Comparison of ENCODE assay signal across 8 cellular contexts in genomic region chr2:119753041-119753929, GRCh38. TPM values are rescaled to one million over a fixed set of nuclear protein-coding genes. Genes with fewer than 3 reads are reported as not detected.
A peak's percentile ranks its signal among the peaks of the same experiment; 100 is the strongest.
DNase-seq lines count a peak whose midpoint lies in the region; ATAC-seq, FAIRE-seq and TF ChIP-seq lines count a peak whose summit lies in the region.

No MANE protein-coding gene starts in this region.

- H3K9me3 ChIP-seq in A673 (ENCODE audit: low read depth, low read length, poor library complexity, severe bottlenecking) (no peaks in the 10 kb centered on the region), K562 (replicated peaks; ENCODE audit: control insufficient read depth, insufficient read depth, low read depth, low read length) (no peaks in the 10 kb centered on the region), tibial artery (no peaks in the 10 kb centered on the region)

- BruUV-seq in A673 (replicated peaks; lab: Mats Ljungman, UMichigan), result no TSS peak
- no TSS peak for BruUV-seq in K562 (replicated peaks; lab: Mats Ljungman, UMichigan)

- H4K20me1 ChIP-seq in K562 (replicated peaks; ENCODE audit: control insufficient read depth, insufficient read depth, low read length), result no peaks in the 10 kb centered on the region

- no peaks in the 10 kb centered on the region for H3K9me1 ChIP-seq in K562 (ENCODE audit: control insufficient read depth, insufficient read depth, low read length)

- H3K27me3 ChIP-seq in A673 (replicated peaks; ENCODE audit: insufficient read depth, low read depth, low read length, poor library complexity), result no peaks in the 10 kb centered on the region
- 0 out of 5 replicates have a peak, but pooled peaks cover 4 to 5% of the 10 kb centered on the region in 2 experiments for H3K27me3 ChIP-seq in K562 (ENCODE audit: control insufficient read depth in 2 of 2, insufficient read depth in 2 of 2, low read length in 2 of 2)
- H3K27me3 ChIP-seq in tibial artery, result no peaks in the 10 kb centered on the region

- intact Hi-C loops in A673 (cut with micrococcal nuclease; ENCODE audit: unreplicated experiment) (loop anchor here (1.0 to 10.0 kb wide), 5 partner anchors 70 to 422 kb away; no protein-coding TSS in a partner anchor), K562 (cut with micrococcal nuclease) (loop anchor here (1.0 to 5.0 kb wide), 5 partner anchors 70 to 422 kb away; partner anchors contain the start of gene EPB41L5), tibial artery (cut with DNase I; ENCODE audit: low total_unique reads) (loop anchor here (10.0 kb wide), 1 partner anchor 262 kb away; the partner anchor contains the start of gene EPB41L5)

- no peak overlapping the region for H3K9ac ChIP-seq in K562 (ENCODE audit: insufficient read depth in 1 of 2, low read depth in 2 of 2, low read length in 2 of 2)

- TF ChIP-seq CTCF in A673 (conservative IDR thresholded peaks at IDR 0.05; ENCODE audit: low read depth, low read length), result peak; percentile 77
- TF ChIP-seq CTCF in K562 (IDR thresholded peaks at IDR 0.05 in 2 of 3, conservative IDR thresholded peaks at IDR 0.05 in 1 of 3; ENCODE audit: insufficient read depth in 2 of 3, low read depth in 1 of 3, low read length in 3 of 3), result peak; percentile 72 to 91 (median 80)
- TF ChIP-seq CTCF in tibial artery (IDR thresholded peaks at IDR 0.05), result peak; percentile 40 to 63

- FAIRE-seq in K562 (lab: Jason Lieb, UNC), result peak; percentile 84

- ATAC-seq in HG02610 (IDR thresholded peaks at IDR 0.05; ENCODE audit: unreplicated experiment) (peak; percentile 78), K562 (peak; percentile 90), HG03045 (IDR thresholded peaks at IDR 0.05; ENCODE audit: unreplicated experiment) (no peak)

- TF ChIP-seq EP300 in K562 (IDR thresholded peaks at IDR 0.05; ENCODE audit: low read length), result no peak

- H3K27ac ChIP-seq in A673 (ENCODE audit: low read depth, low read length, poor library complexity, severe bottlenecking) (no peak overlapping the region), K562 (ENCODE audit: extremely low read depth, low read depth, low read length) (no peak overlapping the region), tibial artery (no peak overlapping the region)

- H3K79me2 ChIP-seq in K562 (ENCODE audit: control insufficient read depth, insufficient read depth, low read length), result no peaks in the 10 kb centered on the region

- H3K4me1 ChIP-seq in A673 (ENCODE audit: insufficient read depth, low read length, poor library complexity, severe bottlenecking) (no peaks in the 10 kb centered on the region), K562 (replicated peaks in 1 of 2; ENCODE audit: control insufficient read depth in 2 of 2, insufficient read depth in 2 of 2, low read length in 2 of 2) (peaks cover 0 to 6% of the 10 kb centered on the region in 2 experiments; a peak in 3 of 5 replicates), tibial artery (peaks cover 0 to 11% (median 0%) of the 10 kb centered on the region in 4 donors)

- DNase-seq in A673 (ENCODE audit: low spot score) (peak; percentile 75), DMS153 treated with DMSO at 0.1 percent for 48 hours (lab: John Stamatoyannopoulos, UW; ENCODE audit: unreplicated experiment) (peak; percentile 34), NCI-H748 treated with DMSO at 0.1 percent for 48 hours (lab: John Stamatoyannopoulos, UW) (peak; percentile 27), K562 (ENCODE audit: extremely low read depth in 1 of 4, low spot score in 3 of 4) (peak in 2 of 4 experiments; percentile 56 to 69), iris pigment epithelial cell (ENCODE audit: low read depth) (peak; percentile 53), tibial artery (no peak)

- no peak overlapping the region; the same call in 1 of the 2 replicates for H3K4me2 ChIP-seq in K562 (ENCODE audit: insufficient read depth, low read length)

- peak overlapping the region; percentile 34; the same call in 1 of the 2 replicates for H2AFZ ChIP-seq in K562 (ENCODE audit: low read depth, low read length)

- peak; percentile 87 to 93 for TF ChIP-seq RAD21 in K562 (CRISPR knock-in tag; conservative IDR thresholded peaks at IDR 0.05 in 1 of 2, IDR thresholded peaks at IDR 0.05 in 1 of 2)

- POLR2A ChIA-PET in A673 (lab: Charles Lee; ENCODE audit: low non-redundant PET) (no interaction called here), K562 (lab: Yijun Ruan, JAX) (interaction anchor here (0.5 to 0.7 kb wide), 2 partner anchors 29 to 110 kb away, joined by 3 read pairs; no protein-coding TSS in a partner anchor)

- CTCF ChIA-PET in A673 (lab: Charles Lee) (interaction anchor here (0.6 to 1.5 kb wide), 3 partner anchors 17 to 70 kb away, joined by 3 to 9 read pairs (median 3); no protein-coding TSS in a partner anchor), K562 (lab: Yijun Ruan, JAX; ENCODE audit: low intra/inter-chr PET ratio) (interaction anchor here (0.7 to 2.6 kb wide), 5 partner anchors 71 to 532 kb away, joined by 3 to 11 read pairs (median 4); no protein-coding TSS in a partner anchor)

- 30% methylated on average over 7 of the region's 7 CpGs for WGBS in K562 (ENCODE audit: insufficient coverage, low coverage, missing lambda C conversion rate)

- H3K4me3 ChIP-seq in A673 (ENCODE audit: low read depth, low read length, poor library complexity, severe bottlenecking) (no peak overlapping the region), K562 (no peak overlapping the region), tibial artery (no peak overlapping the region)

- no peak for TF ChIP-seq POLR2A in K562 (conservative IDR thresholded peaks at IDR 0.05)

- in situ Hi-C loops in K562 (cut with MboI), result loop anchor here (5.0 kb wide), 1 partner anchor 419 kb away; no protein-coding TSS in a partner anchor

- H3K36me3 ChIP-seq in A673 (ENCODE audit: insufficient read depth, low read length, poor library complexity, severe bottlenecking), result no peaks in the 10 kb centered on the region
- H3K36me3 ChIP-seq in K562 (ENCODE audit: control insufficient read depth, insufficient read depth, low read length), result no peaks in the 10 kb centered on the region
- no peaks in the 10 kb centered on the region for H3K36me3 ChIP-seq in tibial artery

TF ChIP-seq in K562, 482 proteins besides CTCF, POLR2A, EP300 and RAD21 (continues in another document):
- TF ChIP-seq RBFOX2 (IDR thresholded peaks at IDR 0.05; ENCODE audit: low read depth, low read length), result no peak
- TF ChIP-seq CREB3 (tag; conservative IDR thresholded peaks at IDR 0.05; ENCODE audit: low read depth), result no peak
- TF ChIP-seq EWSR1 (IDR thresholded peaks at IDR 0.05; ENCODE audit: borderline replicate concordance, low read depth, partially characterized antibody), result no peak
- no peak for TF ChIP-seq DACH1 (IDR thresholded peaks at IDR 0.05; ENCODE audit: partially characterized antibody)
- peak; percentile 79 for TF ChIP-seq SMC3 (conservative IDR thresholded peaks at IDR 0.05; ENCODE audit: insufficient read depth, low read depth, low read length)
- TF ChIP-seq CBX3 (IDR thresholded peaks at IDR 0.05; ENCODE audit: borderline replicate concordance in 1 of 2, low read length in 2 of 2), result no peak
- no peak for TF ChIP-seq OTX1 (CRISPR knock-in tag; IDR thresholded peaks at IDR 0.05)
- TF ChIP-seq DEAF1 (CRISPR knock-in tag; IDR thresholded peaks at IDR 0.05), result peak; percentile 69
- no peak for TF ChIP-seq TOE1 (IDR thresholded peaks at IDR 0.05; ENCODE audit: borderline replicate concordance)
- no peak for TF ChIP-seq TOE1 (CRISPR knock-in tag; IDR thresholded peaks at IDR 0.05; ENCODE audit: borderline replicate concordance, low read depth)

RNA-seq across cellular contexts. Expression of gene PTPN4, which starts 6.4 kb away (rescaled TPM):
- total RNA-seq in A673 (2021) (42.2 and 51.5 TPM in 2 replicates), K562 (2014; rRNA removed) (26.8 and 27.8 TPM in 2 replicates), K562 (2014; rRNA removed; fragmentation: Illumina TruSeq; extraction: Trizol) (27.3 and 29.2 TPM in 2 replicates), K562 (2015; rRNA removed; fragmentation: Illumina TruSeq; extraction: Trizol) (24.1 and 30.6 TPM in 2 replicates), K562 (2021) (30.0 and 30.8 TPM in 2 replicates)
- 56.0 and 99.3 TPM in 2 replicates for total RNA-seq in K562 (2011; cell fraction: chromatin; rRNA removed; ENCODE audit: low replicate concordance)
- 26.2 and 43.8 TPM in 2 replicates for total RNA-seq in K562 (2011; cell fraction: nucleolus; rRNA removed)
- 28.8 and 32.3 TPM in 2 replicates for total RNA-seq in K562 (2011; cell fraction: nucleoplasm; rRNA removed)
- polyA plus RNA-seq in K562 (2011; rRNA removed) (26.6 and 32.8 TPM in 2 replicates), K562 (2014; fragmentation: Illumina TruSeq; extraction: Trizol) (17.8 and 20.6 TPM in 2 replicates), K562 (2014; fragmentation: Nextera tagmentation; extraction: Ambion mirVana) (1 to 10 TPM; 5.0 to 7.1 TPM), K562 (2014; rRNA removed) (12.4 and 20.3 TPM in 2 replicates)
- 6.4 and 9.3 TPM in 2 replicates for polyA plus RNA-seq in K562 (2011; cell fraction: cytosol; rRNA removed)
- 31.6 and 32.6 TPM in 2 replicates for polyA plus RNA-seq in K562 (2011; cell fraction: nucleus; rRNA removed)
- polyA plus RNA-seq in K562 (2012), result 8.3 and 15.8 TPM in 2 replicates
- 61.8 and 68.8 TPM in 2 replicates for polyA minus RNA-seq in K562 (2011; rRNA and poly(A)+ RNA removed)
- 14.2 and 19.1 TPM in 2 replicates for polyA minus RNA-seq in K562 (2011; cell fraction: cytosol; rRNA and poly(A)+ RNA removed)
- 50.9 and 73.2 TPM in 2 replicates for polyA minus RNA-seq in K562 (2011; cell fraction: nucleus; rRNA and poly(A)+ RNA removed)

Comparison
In these comparisons a context has a peak if more than half of its experiments do, and no peak if none do; other contexts are left out.
1. DNase-seq: peak in A673 (single experiment), DMS153 treated with DMSO at 0.1 percent for 48 hours (single experiment), NCI-H748 treated with DMSO at 0.1 percent for 48 hours (single experiment) and iris pigment epithelial cell (single experiment); none in tibial artery (0 of 2).
2. Peak in every context shown above with its lines, with median percentiles within 50 percentile points of each other: CTCF ChIP-seq.